Comparison of ENCODE assay signal across 16 cellular contexts in the genomic region with DNA sequence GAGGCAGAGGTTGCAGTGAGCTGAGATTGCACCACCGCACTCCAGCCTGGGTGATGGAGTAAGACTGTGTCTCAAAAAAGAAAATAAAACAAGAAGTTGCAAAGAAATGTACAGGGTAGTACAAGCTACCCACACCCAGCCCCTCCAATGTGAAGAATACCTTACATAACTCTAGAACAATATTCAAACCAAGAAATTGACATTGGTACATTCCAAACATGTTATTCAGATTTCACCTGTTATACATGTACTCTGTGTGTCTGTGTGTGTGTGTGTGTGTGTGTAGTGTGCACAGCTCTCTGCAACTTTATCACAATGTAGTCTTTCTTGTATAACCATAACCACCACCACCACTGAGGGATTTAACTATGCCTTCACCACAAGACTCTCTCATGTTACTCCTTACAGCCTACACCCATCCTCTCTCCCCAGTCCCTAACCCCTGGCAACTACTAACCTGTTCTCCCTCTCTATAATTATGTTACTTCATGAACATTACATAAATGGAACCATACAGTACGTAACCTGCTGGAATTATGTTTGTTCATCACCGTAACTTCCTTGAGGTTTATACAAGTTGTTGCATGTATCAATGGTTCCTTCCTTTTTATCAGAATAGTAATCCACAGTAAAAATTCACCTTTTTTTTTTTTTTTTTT. TPM values are rescaled to one million over a fixed set of nuclear protein-coding genes. Genes with fewer than 3 reads are reported as not detected.
DNase-seq lines count a peak whose midpoint lies in the region; ATAC-seq, FAIRE-seq and TF ChIP-seq lines count a peak whose summit lies in the region.
"Had no signal": no experiment of that assay in that cellular context is flagged by ENCODE, and none has a peak within 500 bp of the region (broad histone marks: within the 10 kb centered on the region; RNA-seq: fewer than 3 reads in every experiment).

No MANE protein-coding gene starts in this region.

- DNase-seq in RWPE2 (ENCODE audit: low spot score): no peak
- peak; percentile 7 for DNase-seq in myocyte (ENCODE audit: low read depth)
- no peak for DNase-seq in GF-D8 (lab: John Stamatoyannopoulos, UW)
- no peak for DNase-seq in anterior cingulate cortex (lab: John Stamatoyannopoulos, UW)
- DNase-seq in kidney: no peak
- DNase-seq: AML-193; Caco-2; CD8-positive, alpha-beta memory T cell; DND-41; GDM1; HCEC 1CT; HFFc6 had no signal

- H3K4me3 ChIP-seq in RWPE2 (ENCODE audit: severe bottlenecking) (no peak overlapping the region), kidney (ENCODE audit: low read length in 2 of 2) (no peak overlapping the region)
- H3K4me3 ChIP-seq: BLaER1, GM12878 had no signal

- no peaks in the 10 kb centered on the region for H3K36me3 ChIP-seq in RWPE2 (ENCODE audit: low read depth)
- no peaks in the 10 kb centered on the region for H3K36me3 ChIP-seq in kidney (ENCODE audit: control insufficient read depth in 1 of 2, insufficient read depth in 2 of 2, low read length in 2 of 2)
- H3K36me3 ChIP-seq: BLaER1 had no signal

- peak overlapping the region; percentile 13 for H3K27ac ChIP-seq in RWPE2 (ENCODE audit: poor library complexity, severe bottlenecking)
- H3K27ac ChIP-seq in kidney (ENCODE audit: low read depth in 2 of 2, low read length in 2 of 2): no peak overlapping the region
- H3K27ac ChIP-seq: BLaER1 had no signal

- H3K4me1 ChIP-seq in RWPE2 (ENCODE audit: insufficient read depth, poor library complexity, severe bottlenecking) (peaks cover 26% of the 10 kb centered on the region), kidney (ENCODE audit: control insufficient read depth in 1 of 2, insufficient read depth in 1 of 2, low read depth in 1 of 2, low read length in 2 of 2) (peaks cover 0 to 2% of the 10 kb centered on the region in 2 donors)
- H3K4me1 ChIP-seq: BLaER1 had no signal

- intact Hi-C loops in kidney (cut with DNase I): no loop called here

- H3K9me3 ChIP-seq in RWPE2 (ENCODE audit: severe bottlenecking): no peaks in the 10 kb centered on the region
- H3K9me3 ChIP-seq in kidney (ENCODE audit: control insufficient read depth in 1 of 2, low read length in 2 of 2): no peaks in the 10 kb centered on the region
- H3K9me3 ChIP-seq: BLaER1, Caco-2 had no signal

- H3K9ac ChIP-seq in kidney (ENCODE audit: low read length in 2 of 2): no peak overlapping the region
- H3K9ac ChIP-seq: BLaER1 had no signal

- TF ChIP-seq CTCF in RWPE2 (IDR thresholded peaks at IDR 0.05; ENCODE audit: poor library complexity, severe bottlenecking): no peak
- TF ChIP-seq CTCF in kidney (IDR thresholded peaks at IDR 0.05; ENCODE audit: borderline replicate concordance, extremely low read depth, insufficient read depth): no peak

- no peak for FAIRE-seq in kidney (lab: Jason Lieb, UNC)
- FAIRE-seq: GM12878, GM18507 had no signal

- ATAC-seq in RWPE2 (ENCODE audit: low read depth) (peak; percentile 57), esophagus mucosa (peak; percentile 94)
- ATAC-seq: GM12878 had no signal

- H3K27me3 ChIP-seq in RWPE2 (ENCODE audit: insufficient read depth, poor library complexity, severe bottlenecking): no peaks in the 10 kb centered on the region

RNA-seq across cellular contexts. Expression of a gene that starts 16.2 kb away (rescaled TPM):
- total RNA-seq in esophagus mucosa: 118 TPM
- total RNA-seq in myocyte: 37.8 and 43.0 TPM in 2 replicates
- polyA plus RNA-seq in myocyte (2012): 27.0 TPM
- 121 TPM for total RNA-seq in kidney
- 17.7 TPM for polyA plus RNA-seq in kidney (ENCODE audit: insufficient read depth, low read depth, low replicate concordance)
- total RNA-seq: CD8-positive, alpha-beta memory T cell had no signal
- polyA plus RNA-seq: CD8-positive, alpha-beta memory T cell had no signal
